In genomic region chr17:68383443-68384321, GRCh38 we compare ENCODE assay signal across 8 cellular contexts.
A peak's percentile ranks its signal among the peaks of the same experiment; 100 is the strongest.
DNase-seq lines count a peak whose midpoint lies in the region; ATAC-seq, FAIRE-seq and TF ChIP-seq lines count a peak whose summit lies in the region.

No MANE protein-coding gene starts in this region.

- no peak for FAIRE-seq in GM12892 (lab: Jason Lieb, UNC)

- no peak for TF ChIP-seq CTCF in esophagus muscularis mucosa (IDR thresholded peaks at IDR 0.05)
- no peak for TF ChIP-seq CTCF in BE2C (IDR thresholded peaks at IDR 0.05; ENCODE audit: low read depth, low read length)

- ATAC-seq in HG02642 (IDR thresholded peaks at IDR 0.05; ENCODE audit: poor library complexity, unreplicated experiment) = no peak
- no peak for ATAC-seq in HG03159 (IDR thresholded peaks at IDR 0.05; ENCODE audit: unreplicated experiment)

- H3K27ac ChIP-seq in SJSA1 (peak overlapping the region; percentile 91), esophagus muscularis mucosa (replicated peaks in 1 of 4) (peak overlapping the region; percentile 4 to 35 (median 26)), rectal smooth muscle tissue (ENCODE audit: low read depth, low read length) (peak overlapping the region; percentile 22)

- no peak for TF ChIP-seq POLR2A in esophagus muscularis mucosa (IDR thresholded peaks at IDR 0.05; ENCODE audit: low read depth)
- no peak for TF ChIP-seq POLR2A in GM12892 (IDR thresholded peaks at IDR 0.05; ENCODE audit: low read depth, low read length)

- H3K4me1 ChIP-seq in SJSA1 (replicated peaks) = peaks cover 46% of the 10 kb centered on the region
- peaks cover 24 to 45% (median 35%) of the 10 kb centered on the region in 4 donors for H3K4me1 ChIP-seq in esophagus muscularis mucosa
- peaks cover under 1% of the 10 kb centered on the region for H3K4me1 ChIP-seq in rectal smooth muscle tissue (ENCODE audit: control insufficient read depth, insufficient read depth, low read length)
- H3K4me1 ChIP-seq in BE2C = no peaks in the 10 kb centered on the region; the same call in 1 of the 2 replicates

- H3K9ac ChIP-seq in rectal smooth muscle tissue (ENCODE audit: low read length) = no peak overlapping the region

- H3K36me3 ChIP-seq in SJSA1 = no peaks in the 10 kb centered on the region
- no peaks in the 10 kb centered on the region for H3K36me3 ChIP-seq in esophagus muscularis mucosa
- H3K36me3 ChIP-seq in rectal smooth muscle tissue (ENCODE audit: control insufficient read depth, insufficient read depth, low read length) = no peaks in the 10 kb centered on the region
- H3K36me3 ChIP-seq in BE2C = no peaks in the 10 kb centered on the region

- WGBS in esophagus muscularis mucosa = 54% methylated on average over 16 of the region's 16 CpGs

- H3K27me3 ChIP-seq in SJSA1 (replicated peaks) (no peaks in the 10 kb centered on the region), esophagus muscularis mucosa (no peaks in the 10 kb centered on the region), rectal smooth muscle tissue (ENCODE audit: control insufficient read depth, insufficient read depth, low read length) (no peaks in the 10 kb centered on the region), BE2C (no peaks in the 10 kb centered on the region)

- H3K9me3 ChIP-seq in SJSA1 (replicated peaks) (no peaks in the 10 kb centered on the region), esophagus muscularis mucosa (no peaks in the 10 kb centered on the region), BE2C (no peaks in the 10 kb centered on the region; the same call in 1 of the 2 replicates)

- TF ChIP-seq EP300 in esophagus muscularis mucosa (IDR thresholded peaks at IDR 0.05) = no peak

- intact Hi-C loops in esophagus muscularis mucosa (cut with DNase I) = no loop called here

- H3K4me3 ChIP-seq in SJSA1 (no peak overlapping the region), esophagus muscularis mucosa (no peak overlapping the region), rectal smooth muscle tissue (ENCODE audit: low read length) (no peak overlapping the region), BE2C (ENCODE audit: low read depth, low read length) (no peak overlapping the region)

- DNase-seq in ELR (ENCODE audit: low read depth) (peak; percentile 97), SJSA1 (ENCODE audit: low read depth in 1 of 2, low spot score in 2 of 2) (peak; percentile 88 to 98), esophagus muscularis mucosa (ENCODE audit: extremely low spot score) (no peak), BE2C (no peak), GM12892 (ENCODE audit: insufficient read length) (no peak)

Comparison
In these comparisons a context has a peak if more than half of its experiments do, and no peak if none do; other contexts are left out.
1. DNase-seq: peak in ELR (single experiment) and SJSA1 (2 of 2); none in esophagus muscularis mucosa (single experiment), BE2C (single experiment) and GM12892 (single experiment).
2. H3K27ac ChIP-seq: peak in every context shown above with its lines; median percentile 91 in SJSA1; 26 in esophagus muscularis mucosa; 22 in rectal smooth muscle tissue.